In the genomic region with DNA sequence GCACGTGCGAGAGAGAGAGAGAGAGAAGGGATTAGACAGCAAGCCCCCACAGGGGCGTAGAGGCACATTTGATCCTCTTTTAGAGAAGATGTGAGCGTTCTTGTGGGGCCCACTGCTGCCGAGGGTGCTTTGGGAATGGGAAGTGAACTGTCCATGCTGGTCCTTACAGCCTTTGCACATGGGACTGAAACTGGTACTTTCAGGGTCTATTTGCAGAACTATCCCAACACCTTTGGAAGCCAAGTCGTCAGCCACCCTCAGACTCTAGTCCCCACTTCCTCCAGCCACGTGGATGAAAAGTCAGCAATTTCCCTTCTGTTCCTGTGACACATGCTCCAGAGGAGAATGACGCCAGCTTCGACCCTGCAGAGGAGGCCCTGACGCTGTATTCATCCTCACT, we compare ENCODE assay signal across 27 cellular contexts. TPM values are rescaled to one million over a fixed set of nuclear protein-coding genes. Genes with fewer than 3 reads are reported as not detected.
DNase-seq lines count a peak whose midpoint lies in the region; ATAC-seq lines count a peak whose summit lies in the region.
"Had no signal": no experiment of that assay in that cellular context is flagged by ENCODE, and none has a peak within 500 bp of the region (broad histone marks: within the 10 kb centered on the region; RNA-seq: fewer than 3 reads in every experiment).

No MANE protein-coding gene starts in this region.

- H3K27me3 ChIP-seq in naive thymus-derived CD4-positive, alpha-beta T cell (ENCODE audit: control insufficient read depth in 2 of 2, insufficient read depth in 2 of 2, low read length in 2 of 2), result no peaks in the 10 kb centered on the region
- H3K27me3 ChIP-seq: foreskin keratinocyte, transverse colon had no signal

- in situ Hi-C loops in KBM-7 (cut with MboI; ENCODE audit: low pct_unique_long_range_greater_than_20kb, low sequenced_read_pairs), result no loop called here

- peak overlapping the region; percentile 73 for H3K27ac Mint-ChIP-seq in dendritic cell treated with granulocyte-macrophage colony-stimulating factor and Interleukin-4, amounts not matched to agents 40 ng/mL and 50 ng/mL, for 4 days
- H3K27ac Mint-ChIP-seq in naive thymus-derived CD4-positive, alpha-beta T cell, result no peak overlapping the region
- H3K27ac Mint-ChIP-seq: CD4-positive, CD25-positive, alpha-beta regulatory T cell; HFFc6; natural killer cell treated with Interleukin-12 subunit alpha and Interleukin-12 subunit beta and Interleukin-15 and Interleukin-18, amount 100 ng/mL, for 72 hours; T-helper 1 cell treated with Interleukin-12 subunit alpha and Interleukin-12 subunit beta and Interleukin-4 antibody, amounts not matched to agents 30 μg/mL and 1 μg/mL, for 36 hours had no signal

- DNase-seq in CD1c-positive myeloid dendritic cell (ENCODE audit: extremely low spot score) (peak; percentile 88), KBM-7 (peak; percentile 43), AG08395 (ENCODE audit: low spot score) (no peak), superior temporal gyrus (ENCODE audit: extremely low spot score) (no peak)
- peak in 1 of 9 donors; percentile 1 for DNase-seq in naive thymus-derived CD4-positive, alpha-beta T cell
- DNase-seq in stimulated activated CD4-positive, alpha-beta T cell treated with anti-CD3 and anti-CD28 coated beads, Interleukin-4, amount 100 ng/mL, for 4 hours, result no peak
- DNase-seq: activated CD4-positive, alpha-beta T cell treated with anti-CD3 and anti-CD28 coated beads for 48 hours; CD4-positive, CD25-positive, alpha-beta regulatory T cell; effector CD8-positive, alpha-beta T cell; erythroblast; foreskin keratinocyte; HFFc6; KG1; NCI-H1048; NCI-H187; NCI-H526; right cardiac atrium; stimulated activated naive CD8-positive, alpha-beta T cell treated with anti-CD3 and anti-CD28 coated beads, Interleukin-15, amount 100 ng/mL, for 72 hours; transverse colon had no signal

- no peaks in the 10 kb centered on the region for H3K36me3 ChIP-seq in naive thymus-derived CD4-positive, alpha-beta T cell (ENCODE audit: control insufficient read depth in 2 of 3, insufficient read depth in 3 of 3, low read length in 3 of 3)
- H3K36me3 ChIP-seq: transverse colon had no signal

- CTCF ChIA-PET in naive thymus-derived CD4-positive, alpha-beta T cell (lab: Charles Lee), result no interaction called here

- H3K4me3 Mint-ChIP-seq in dendritic cell treated with granulocyte-macrophage colony-stimulating factor and Interleukin-4, amounts not matched to agents 40 ng/mL and 50 ng/mL, for 4 days, result no peak overlapping the region
- no peak overlapping the region for H3K4me3 Mint-ChIP-seq in naive thymus-derived CD4-positive, alpha-beta T cell
- H3K4me3 Mint-ChIP-seq: CD4-positive, CD25-positive, alpha-beta regulatory T cell; HFFc6; mesothelial cell of epicardium; natural killer cell treated with Interleukin-12 subunit alpha and Interleukin-12 subunit beta and Interleukin-15 and Interleukin-18, amount 100 ng/mL, for 72 hours; stimulated activated naive CD8-positive, alpha-beta T cell treated with anti-CD3 and anti-CD28 coated beads, Interleukin-15, amount 100 ng/mL, for 72 hours; T-helper 1 cell treated with Interleukin-12 subunit alpha and Interleukin-12 subunit beta and Interleukin-4 antibody, amounts not matched to agents 30 μg/mL and 1 μg/mL, for 36 hours had no signal

- H3K36me3 Mint-ChIP-seq in dendritic cell treated with granulocyte-macrophage colony-stimulating factor and Interleukin-4, amounts not matched to agents 40 ng/mL and 50 ng/mL, for 4 days (ENCODE audit: low read depth), result no peaks in the 10 kb centered on the region
- H3K36me3 Mint-ChIP-seq in naive thymus-derived CD4-positive, alpha-beta T cell, result no peaks in the 10 kb centered on the region
- H3K36me3 Mint-ChIP-seq: CD4-positive, CD25-positive, alpha-beta regulatory T cell; mesothelial cell of epicardium; natural killer cell treated with Interleukin-12 subunit alpha and Interleukin-12 subunit beta and Interleukin-15 and Interleukin-18, amount 100 ng/mL, for 72 hours had no signal

- no peaks in the 10 kb centered on the region for H3K9me3 ChIP-seq in naive thymus-derived CD4-positive, alpha-beta T cell (ENCODE audit: control insufficient read depth in 2 of 3, low read length in 3 of 3)
- H3K9me3 ChIP-seq: transverse colon had no signal

- peak; percentile 50 for ATAC-seq in naive thymus-derived CD4-positive, alpha-beta T cell
- no peak for ATAC-seq in HG03521 (IDR thresholded peaks at IDR 0.05; ENCODE audit: unreplicated experiment)
- ATAC-seq: foreskin keratinocyte; left lobe of liver; natural killer cell treated with Interleukin-12 subunit alpha and Interleukin-12 subunit beta and Interleukin-15 and Interleukin-18, amount 100 ng/mL, for 72 hours; right cardiac atrium; stimulated activated naive CD8-positive, alpha-beta T cell treated with anti-CD3 and anti-CD28 coated beads, Interleukin-15, amount 100 ng/mL, for 72 hours had no signal

- no peak overlapping the region for H3K4me3 ChIP-seq in naive thymus-derived CD4-positive, alpha-beta T cell (ENCODE audit: low read length)
- H3K4me3 ChIP-seq: transverse colon had no signal

- H3K4me1 ChIP-seq in naive thymus-derived CD4-positive, alpha-beta T cell (ENCODE audit: control insufficient read depth in 2 of 2, insufficient read depth in 2 of 2, low read length in 2 of 2), result no peaks in the 10 kb centered on the region
- H3K4me1 ChIP-seq: parathyroid adenoma had no signal

- no peaks in the 10 kb centered on the region for H3K27me3 Mint-ChIP-seq in dendritic cell treated with granulocyte-macrophage colony-stimulating factor and Interleukin-4, amounts not matched to agents 40 ng/mL and 50 ng/mL, for 4 days
- peaks cover 0 to 9% (median 5%) of the 10 kb centered on the region in 5 donors for H3K27me3 Mint-ChIP-seq in naive thymus-derived CD4-positive, alpha-beta T cell

- H3K9me3 Mint-ChIP-seq in dendritic cell treated with granulocyte-macrophage colony-stimulating factor and Interleukin-4, amounts not matched to agents 40 ng/mL and 50 ng/mL, for 4 days, result no peaks in the 10 kb centered on the region
- peaks cover 0 to 1% (median 0%) of the 10 kb centered on the region in 11 donors for H3K9me3 Mint-ChIP-seq in naive thymus-derived CD4-positive, alpha-beta T cell
- H3K9me3 Mint-ChIP-seq: HFFc6; mesothelial cell of epicardium; natural killer cell treated with Interleukin-12 subunit alpha and Interleukin-12 subunit beta and Interleukin-15 and Interleukin-18, amount 100 ng/mL, for 72 hours; stimulated activated naive CD8-positive, alpha-beta T cell treated with anti-CD3 and anti-CD28 coated beads, Interleukin-15, amount 100 ng/mL, for 72 hours; T-helper 1 cell treated with Interleukin-12 subunit alpha and Interleukin-12 subunit beta and Interleukin-4 antibody, amounts not matched to agents 30 μg/mL and 1 μg/mL, for 36 hours had no signal

- peaks cover 70% of the 10 kb centered on the region for H3K4me1 Mint-ChIP-seq in dendritic cell treated with granulocyte-macrophage colony-stimulating factor and Interleukin-4, amounts not matched to agents 40 ng/mL and 50 ng/mL, for 4 days (ENCODE audit: low read depth)
- peaks cover 0 to 10% (median 0%) of the 10 kb centered on the region in 7 donors for H3K4me1 Mint-ChIP-seq in naive thymus-derived CD4-positive, alpha-beta T cell

- H3K27ac ChIP-seq in naive thymus-derived CD4-positive, alpha-beta T cell (ENCODE audit: low read depth, low read length), result no peak overlapping the region
- H3K27ac ChIP-seq: foreskin keratinocyte, parathyroid adenoma, transverse colon had no signal

- intact Hi-C loops in dendritic cell treated with granulocyte-macrophage colony-stimulating factor and Interleukin-4, amounts not matched to agents 40 ng/mL and 50 ng/mL, for 4 days (cut with micrococcal nuclease), result no loop called here
- intact Hi-C loops in naive thymus-derived CD4-positive, alpha-beta T cell (cut with micrococcal nuclease), result no loop called here

- POLR2A ChIA-PET in naive thymus-derived CD4-positive, alpha-beta T cell (lab: Charles Lee), result no interaction called here

RNA-seq across cellular contexts. Expression of a gene that starts 2.6 kb away (rescaled TPM):
- under 1 TPM in 3 of 5 experiments, not detected in 2; 0.24 to 0.76 (median 0.35) TPM for total RNA-seq in naive thymus-derived CD4-positive, alpha-beta T cell
- not detected for polyA plus RNA-seq in naive thymus-derived CD4-positive, alpha-beta T cell
- total RNA-seq: CD4-positive, CD25-positive, alpha-beta regulatory T cell; natural killer cell treated with Interleukin-12 subunit alpha and Interleukin-12 subunit beta and Interleukin-15 and Interleukin-18, amount 100 ng/mL, for 72 hours had no signal
- polyA plus RNA-seq: CD4-positive, CD25-positive, alpha-beta regulatory T cell had no signal

RNA-seq across cellular contexts. Expression of a gene that starts 17.9 kb away (rescaled TPM):
- total RNA-seq in naive thymus-derived CD4-positive, alpha-beta T cell, result not detected
- not detected for polyA plus RNA-seq in naive thymus-derived CD4-positive, alpha-beta T cell
- total RNA-seq: CD4-positive, CD25-positive, alpha-beta regulatory T cell; cerebellum; HFFc6; left lobe of liver; mesothelial cell of epicardium; natural killer cell treated with Interleukin-12 subunit alpha and Interleukin-12 subunit beta and Interleukin-15 and Interleukin-18, amount 100 ng/mL, for 72 hours had no signal
- polyA plus RNA-seq: CD4-positive, CD25-positive, alpha-beta regulatory T cell; right cardiac atrium had no signal

RNA-seq across cellular contexts. Expression of a gene that starts 47.2 kb away (rescaled TPM):
- total RNA-seq in naive thymus-derived CD4-positive, alpha-beta T cell, result 1 to 10 TPM in 2 of 5 experiments, under 1 TPM in 2, not detected in 1; 0.22 to 2.8 (median 0.72) TPM
- polyA plus RNA-seq in naive thymus-derived CD4-positive, alpha-beta T cell, result not detected
- total RNA-seq: CD4-positive, CD25-positive, alpha-beta regulatory T cell; cerebellum; foreskin keratinocyte; HFFc6; mesothelial cell of epicardium had no signal
- polyA plus RNA-seq: CD4-positive, CD25-positive, alpha-beta regulatory T cell; foreskin keratinocyte; right cardiac atrium had no signal

Comparison
In these comparisons a context has a peak if more than half of its experiments do, and no peak if none do; other contexts are left out.
1. DNase-seq: peak in CD1c-positive myeloid dendritic cell (single experiment) and KBM-7 (single experiment); none in AG08395 (single experiment), superior temporal gyrus (single experiment) and stimulated activated CD4-positive, alpha-beta T cell treated with anti-CD3 and anti-CD28 coated beads, Interleukin-4, amount 100 ng/mL, for 4 hours (0 of 2).